ENCODE assay signal across 1 cellular context in the genomic region with DNA sequence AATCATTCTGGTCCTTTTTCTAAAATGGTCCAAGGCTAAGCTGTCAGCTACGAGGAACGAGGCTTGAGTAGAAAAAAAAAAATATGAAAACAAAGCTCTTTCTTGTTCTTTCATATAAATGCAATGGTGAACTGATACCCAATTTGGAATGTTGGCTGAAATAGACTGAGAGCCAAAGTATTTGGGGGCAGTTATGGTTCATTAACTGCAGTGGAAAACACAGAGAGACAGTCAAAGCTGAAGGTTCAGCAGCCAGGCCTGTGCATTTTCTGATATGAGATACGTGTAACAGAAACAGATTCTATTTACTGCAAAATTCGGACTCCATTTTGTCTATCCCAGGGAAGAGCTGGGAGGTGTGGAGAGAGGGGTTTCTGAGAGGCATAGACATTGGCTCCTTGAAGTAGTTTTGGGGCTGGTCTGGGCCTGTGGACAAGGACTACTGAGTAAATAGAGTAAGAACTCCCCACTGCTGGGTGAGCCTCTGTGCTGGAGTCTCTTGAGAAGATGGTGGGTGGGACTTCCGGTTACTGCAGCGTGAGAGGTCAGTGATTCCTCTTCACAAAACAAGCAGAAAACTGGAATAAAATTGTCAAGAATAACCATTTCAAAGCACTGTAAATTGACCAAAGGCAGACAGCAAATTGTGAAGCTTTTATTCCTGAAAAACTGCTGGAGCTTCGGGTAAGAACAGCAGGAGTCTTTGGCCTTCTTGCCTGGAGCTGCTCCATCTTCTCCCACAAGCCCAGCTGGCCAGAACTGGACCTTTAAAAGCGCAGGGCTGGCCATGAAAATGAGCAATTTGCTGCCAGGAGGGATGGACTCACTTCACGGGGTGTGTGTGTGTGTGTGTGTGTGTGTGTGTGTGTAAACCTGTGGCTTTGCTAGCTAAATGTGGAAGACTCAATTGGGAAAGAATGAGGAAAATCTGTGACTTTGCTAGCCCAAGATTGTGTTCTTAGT.
TF ChIP-seq lines count a peak whose summit lies in the region.

No MANE protein-coding gene starts in this region.

TF ChIP-seq in HepG2, 621 proteins besides CTCF, POLR2A, EP300 and RAD21:
- TF ChIP-seq KDM5B (CRISPR knock-in tag; IDR thresholded peaks at IDR 0.05; ENCODE audit: borderline replicate concordance): no peak
- TF ChIP-seq GABPA (IDR thresholded peaks at IDR 0.05; ENCODE audit: low read depth, low read length): no peak
- TF ChIP-seq GABPA (CRISPR knock-in tag; IDR thresholded peaks at IDR 0.05; ENCODE audit: low read depth): peak; percentile 76
- TF ChIP-seq GABPB1 (CRISPR knock-in tag; IDR thresholded peaks at IDR 0.05): peak; percentile 56
- no peak for TF ChIP-seq NR2C2 (CRISPR knock-in tag; IDR thresholded peaks at IDR 0.05; ENCODE audit: borderline replicate concordance)
- TF ChIP-seq GLI4 (CRISPR knock-in tag; IDR thresholded peaks at IDR 0.05; ENCODE audit: borderline replicate concordance): no peak
- no peak for TF ChIP-seq NFIB (CRISPR knock-in tag; IDR thresholded peaks at IDR 0.05; ENCODE audit: borderline replicate concordance)
- TF ChIP-seq ZNF225 (CRISPR knock-in tag; IDR thresholded peaks at IDR 0.05): no peak
